15 cellular contexts compared by ENCODE assay signal in genomic region chr7:2629740-2630681, GRCh38. TPM values are rescaled to one million over a fixed set of nuclear protein-coding genes. Genes with fewer than 3 reads are reported as not detected.
DNase-seq lines count a peak whose midpoint lies in the region; ATAC-seq and TF ChIP-seq lines count a peak whose summit lies in the region.
"Had no signal": no experiment of that assay in that cellular context is flagged by ENCODE, and none has a peak within 500 bp of the region (broad histone marks: within the 10 kb centered on the region; RNA-seq: fewer than 3 reads in every experiment).

No MANE protein-coding gene starts in this region.

- POLR2A ChIA-PET in WTC11 (lab: Charles Lee): interaction anchor here (0.8 kb wide), 1 partner anchor 13 kb away, joined by 7 read pairs; no protein-coding TSS in a partner anchor

- H3K27ac Mint-ChIP-seq in WTC11: no peak overlapping the region
- H3K27ac Mint-ChIP-seq: nephron progenitor cell had no signal

- CTCF ChIA-PET in WTC11 (lab: Charles Lee): interaction anchor here (0.7 to 3.5 kb wide), 10 partner anchors 12 to 80 kb away, joined by 3 to 37 read pairs (median 4); partner anchors contain the start of gene BRAT1

- ATAC-seq in HG03457 (IDR thresholded peaks at IDR 0.05; ENCODE audit: unreplicated experiment): no peak
- no peak for ATAC-seq in WTC11
- ATAC-seq in GM18511 (IDR thresholded peaks at IDR 0.05; ENCODE audit: unreplicated experiment): no peak
- ATAC-seq: stimulated activated naive CD8-positive, alpha-beta T cell treated with anti-CD3 and anti-CD28 coated beads, Interleukin-15, Interleukin-2, amounts not matched to agents 100 U/mL and 50 U/mL, for 24 hours; T-cell had no signal

- no peak overlapping the region for H3K4me3 Mint-ChIP-seq in WTC11
- H3K4me3 Mint-ChIP-seq: nephron progenitor cell had no signal

- peak; percentile 69 for DNase-seq in ACHN
- peak; percentile 46 for DNase-seq in LHCN-M2 (ENCODE audit: low read depth)
- DNase-seq in cardiac fibroblast (ENCODE audit: low read depth in 2 of 2): peak; percentile 31 to 63
- peak; percentile 89 for DNase-seq in mucosa of gallbladder (ENCODE audit: low spot score)
- no peak for DNase-seq in stimulated activated CD4-positive, alpha-beta T cell treated with anti-CD3 and anti-CD28 coated beads, Interleukin-2, amount 100 ng/mL, for 48 hours
- DNase-seq in WTC11 (ENCODE audit: low spot score): no peak
- DNase-seq: H9; MM.1S; NCI-H82; nephron progenitor cell; stimulated activated naive CD8-positive, alpha-beta T cell treated with anti-CD3 and anti-CD28 coated beads, Interleukin-15, Interleukin-2, amounts not matched to agents 100 U/mL and 50 U/mL, for 24 hours; T-cell had no signal

- H3K4me1 Mint-ChIP-seq in WTC11: peaks cover 12% of the 10 kb centered on the region

- in situ Hi-C loops in ACHN (cut with HindIII; ENCODE audit: low pct_ligation_motif_present, low pct_unique_long_range_greater_than_20kb, low sequenced_read_pairs): no loop called here

- no peaks in the 10 kb centered on the region for H3K9me3 Mint-ChIP-seq in WTC11
- H3K9me3 Mint-ChIP-seq: H9, T-cell had no signal

- no peaks in the 10 kb centered on the region for H3K36me3 Mint-ChIP-seq in WTC11
- H3K36me3 Mint-ChIP-seq: T-cell had no signal

- H3K27me3 Mint-ChIP-seq in WTC11 (ENCODE audit: low read depth): peaks cover 2% of the 10 kb centered on the region; the same call in 1 of the 2 replicates
- H3K27me3 Mint-ChIP-seq: T-cell had no signal

- TF ChIP-seq CTCF in cardiac fibroblast (IDR thresholded peaks at IDR 0.05; ENCODE audit: low read depth, low read length) (no peak), WTC11 (IDR thresholded peaks at IDR 0.05) (no peak)

- no peak overlapping the region for H3K4me3 ChIP-seq in cardiac fibroblast (replicated peaks in 1 of 2; ENCODE audit: low read depth in 2 of 2, low read length in 2 of 2)
- H3K4me3 ChIP-seq: adrenal gland had no signal

TF ChIP-seq in WTC11, 78 proteins besides CTCF, POLR2A, EP300 and RAD21 (continues in another document):
- TF ChIP-seq ZMAT4 (CRISPR knock-in tag; IDR thresholded peaks at IDR 0.05): no peak
- TF ChIP-seq SOX15 (CRISPR knock-in tag; IDR thresholded peaks at IDR 0.05): no peak
- TF ChIP-seq ZNF425 (CRISPR knock-in tag; conservative IDR thresholded peaks at IDR 0.05): no peak
- TF ChIP-seq ZNF281 (CRISPR knock-in tag; IDR thresholded peaks at IDR 0.05): no peak
- no peak for TF ChIP-seq CDX4 (CRISPR knock-in tag; IDR thresholded peaks at IDR 0.05; ENCODE audit: borderline replicate concordance)
- TF ChIP-seq ETV6 (CRISPR knock-in tag; IDR thresholded peaks at IDR 0.05): no peak
- TF ChIP-seq ZNF219 (CRISPR knock-in tag; IDR thresholded peaks at IDR 0.05; ENCODE audit: borderline replicate concordance): no peak
- no peak for TF ChIP-seq TCF7 (CRISPR knock-in tag; IDR thresholded peaks at IDR 0.05; ENCODE audit: low read depth)
- TF ChIP-seq ZNF512 (CRISPR knock-in tag; IDR thresholded peaks at IDR 0.05; ENCODE audit: borderline replicate concordance): no peak
- TF ChIP-seq E2F4 (CRISPR knock-in tag; IDR thresholded peaks at IDR 0.05; ENCODE audit: borderline replicate concordance, low read depth): no peak
- TF ChIP-seq OVOL2 (CRISPR knock-in tag; IDR thresholded peaks at IDR 0.05; ENCODE audit: borderline replicate concordance): no peak
- TF ChIP-seq MYBL2 (CRISPR knock-in tag; IDR thresholded peaks at IDR 0.05): no peak
- TF ChIP-seq HMGA2 (CRISPR knock-in tag; IDR thresholded peaks at IDR 0.05): no peak
- no peak for TF ChIP-seq ATF6 (CRISPR knock-in tag; IDR thresholded peaks at IDR 0.05)
- no peak for TF ChIP-seq NFATC4 (CRISPR knock-in tag; IDR thresholded peaks at IDR 0.05)

RNA-seq across cellular contexts. Expression of gene TTYH3, which starts 1.8 kb away (rescaled TPM):
- 29.2 and 31.8 TPM in 2 replicates for total RNA-seq in LHCN-M2 (2014; rRNA removed)
- 68.7 TPM for polyA plus RNA-seq in LHCN-M2 (2012)
- total RNA-seq in mucosa of gallbladder: 81.3 TPM
- total RNA-seq in WTC11 (2021): 178 to 190 TPM (median 181 TPM) in 3 replicates

RNA-seq across cellular contexts. Expression of gene AMZ1, which starts 58.0 kb away (rescaled TPM):
- total RNA-seq in LHCN-M2 (2014; rRNA removed) (not detected in 2 replicates), mucosa of gallbladder (0.35 TPM), WTC11 (2021) (0.85 to 1.4 TPM (median 1.4 TPM) in 3 replicates)
- 0.34 TPM for polyA plus RNA-seq in LHCN-M2 (2012)

Comparison
In these comparisons a context has a peak if more than half of its experiments do, and no peak if none do; other contexts are left out.
1. DNase-seq: peak in ACHN (single experiment), LHCN-M2 (single experiment), cardiac fibroblast (2 of 2) and mucosa of gallbladder (single experiment); none in stimulated activated CD4-positive, alpha-beta T cell treated with anti-CD3 and anti-CD28 coated beads, Interleukin-2, amount 100 ng/mL, for 48 hours (0 of 2) and WTC11 (single experiment).